1 cellular context compared by ENCODE assay signal in the genomic region with DNA sequence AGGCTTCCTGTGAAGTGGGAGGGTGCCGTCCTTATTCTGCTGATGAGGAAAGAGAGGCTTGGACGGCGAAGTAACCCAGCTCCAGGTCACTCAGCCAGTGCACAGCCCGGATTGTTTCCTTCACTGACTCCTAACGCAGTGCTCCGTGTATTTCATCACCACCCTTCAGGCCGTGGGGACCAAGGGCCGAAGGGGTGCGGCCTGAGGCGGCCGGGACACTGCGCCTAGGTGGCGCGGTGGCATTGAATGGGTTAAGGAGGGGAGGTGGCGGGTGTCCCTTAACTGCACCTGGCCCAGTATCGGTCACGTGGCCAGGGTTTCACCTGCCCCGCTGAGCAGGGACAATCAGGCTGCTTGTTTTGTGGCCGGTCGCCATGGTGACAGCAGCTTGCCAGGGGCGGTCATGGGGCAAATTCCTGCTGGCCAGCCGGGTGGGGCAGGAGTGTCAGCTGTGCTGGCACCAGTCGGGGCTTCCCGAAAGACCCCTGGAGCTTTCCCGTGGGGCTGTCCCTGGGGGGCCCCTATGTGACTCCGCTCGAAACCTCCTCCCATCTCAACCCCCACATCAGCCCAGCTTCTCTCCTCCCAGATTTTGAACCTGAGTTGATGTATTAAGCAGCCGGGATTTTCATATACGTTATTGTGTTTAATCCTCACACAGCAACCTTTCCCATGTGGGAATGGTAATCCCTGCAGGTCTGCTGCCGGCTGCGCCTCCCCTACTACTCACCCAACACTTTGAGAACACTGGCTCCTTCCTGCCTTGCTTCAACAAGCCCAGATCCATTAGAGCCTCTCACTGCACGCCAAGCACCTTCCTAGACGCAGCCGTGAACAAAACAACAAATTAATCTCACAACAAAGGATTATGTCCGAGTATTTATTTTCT.
TF ChIP-seq lines count a peak whose summit lies in the region.

No MANE protein-coding gene starts in this region.

TF ChIP-seq in IMR-90, 13 proteins besides CTCF, POLR2A, EP300 and RAD21 (continued from another document):
- TF ChIP-seq MXI1 (IDR thresholded peaks at IDR 0.05; ENCODE audit: borderline replicate concordance, low read depth, low read length) (no peak), MAFK (IDR thresholded peaks at IDR 0.05; ENCODE audit: low read depth, low read length) (no peak)
- TF ChIP-seq, protein P1, sequence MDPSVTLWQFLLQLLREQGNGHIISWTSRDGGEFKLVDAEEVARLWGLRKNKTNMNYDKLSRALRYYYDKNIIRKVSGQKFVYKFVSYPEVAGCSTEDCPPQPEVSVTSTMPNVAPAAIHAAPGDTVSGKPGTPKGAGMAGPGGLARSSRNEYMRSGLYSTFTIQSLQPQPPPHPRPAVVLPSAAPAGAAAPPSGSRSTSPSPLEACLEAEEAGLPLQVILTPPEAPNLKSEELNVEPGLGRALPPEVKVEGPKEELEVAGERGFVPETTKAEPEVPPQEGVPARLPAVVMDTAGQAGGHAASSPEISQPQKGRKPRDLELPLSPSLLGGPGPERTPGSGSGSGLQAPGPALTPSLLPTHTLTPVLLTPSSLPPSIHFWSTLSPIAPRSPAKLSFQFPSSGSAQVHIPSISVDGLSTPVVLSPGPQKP (IDR thresholded peaks at IDR 0.05; ENCODE audit: borderline replicate concordance, low read depth, low read length): no peak
TF ChIP-seq in IMR-90: peak in this region for 0.
